Comparison of ENCODE assay signal across 8 cellular contexts in genomic region chr20:52083627-52084232, GRCh38.
DNase-seq lines count a peak whose midpoint lies in the region; ATAC-seq and TF ChIP-seq lines count a peak whose summit lies in the region.

No MANE protein-coding gene starts in this region.

- H3K79me2 ChIP-seq in OCI-LY7 (ENCODE audit: insufficient read depth, low read depth, low read length), result no peaks in the 10 kb centered on the region

- H3K27me3 ChIP-seq in right cardiac atrium (ENCODE audit: control insufficient read depth, insufficient read depth), result no peaks in the 10 kb centered on the region

- no peak overlapping the region for H3K4me3 ChIP-seq in OCI-LY7 (ENCODE audit: low read depth, low read length, poor library complexity, severe bottlenecking)
- no peak overlapping the region for H3K4me3 ChIP-seq in right cardiac atrium (ENCODE audit: low read length)

- POLR2A ChIA-PET in OCI-LY7 (lab: Charles Lee), result no interaction called here

- H3K9me3 ChIP-seq in OCI-LY7 (ENCODE audit: low read length) (peaks cover 17% of the 10 kb centered on the region), right cardiac atrium (ENCODE audit: control insufficient read depth, low read length) (peaks cover 2% of the 10 kb centered on the region)

- TF ChIP-seq CTCF in OCI-LY7 (conservative IDR thresholded peaks at IDR 0.05; ENCODE audit: low read length), result peak; percentile 88

- intact Hi-C loops in OCI-LY7 (cut with micrococcal nuclease; ENCODE audit: unreplicated experiment), result loop anchor here (1.0 to 2.0 kb wide), 2 partner anchors 283 to 444 kb away; no protein-coding TSS in a partner anchor
- intact Hi-C loops in right cardiac atrium (cut with DNase I), result loop anchor here (10.0 kb wide), 2 partner anchors 439 to 449 kb away; no protein-coding TSS in a partner anchor
- intact Hi-C loops in sciatic nerve (cut with DNase I), result loop anchor here (10.0 kb wide), 1 partner anchor 439 kb away; no protein-coding TSS in a partner anchor

- H3K27ac ChIP-seq in OCI-LY7 (ENCODE audit: low read depth, low read length, poor library complexity, severe bottlenecking) (no peak overlapping the region), right cardiac atrium (ENCODE audit: low read length) (no peak overlapping the region)

- no TSS peak for BruUV-seq in OCI-LY7 (replicated peaks; lab: Mats Ljungman, UMichigan)

- CTCF ChIA-PET in OCI-LY7 (lab: Charles Lee; ENCODE audit: unreplicated experiment), result no interaction called here

- H3K9me2 ChIP-seq in OCI-LY7 (ENCODE audit: insufficient read depth, low read length), result no peaks in the 10 kb centered on the region

- peak; percentile 31 to 56 for ATAC-seq in right cardiac atrium
- peak; percentile 73 for ATAC-seq in sciatic nerve
- ATAC-seq in HG03039 (IDR thresholded peaks at IDR 0.05; ENCODE audit: unreplicated experiment), result no peak
- ATAC-seq in GM19328 (IDR thresholded peaks at IDR 0.05; ENCODE audit: unreplicated experiment), result no peak

- DNase-seq in Caki2 (ENCODE audit: low read depth) (peak; percentile 51), HuH-7.5 (ENCODE audit: low spot score) (peak; percentile 75), OCI-LY7 (ENCODE audit: low spot score) (peak; percentile 64), anterior cingulate cortex (lab: John Stamatoyannopoulos, UW) (peak in 45 of 58 donors; percentile 1 to 73 (median 19)), right cardiac atrium (peak in 2 of 3 donors; percentile 39 to 71), sciatic nerve (ENCODE audit: low spot score) (peak; percentile 77)

- no peak overlapping the region for H2AFZ ChIP-seq in OCI-LY7 (ENCODE audit: low read length)

- no peaks in the 10 kb centered on the region for H3K36me3 ChIP-seq in OCI-LY7 (ENCODE audit: insufficient read depth, low read length)

- no peak overlapping the region for H3K4me2 ChIP-seq in OCI-LY7 (ENCODE audit: low read length)

- H3K4me1 ChIP-seq in OCI-LY7 (ENCODE audit: insufficient read depth, low read length, poor library complexity, severe bottlenecking), result no peaks in the 10 kb centered on the region
- H3K4me1 ChIP-seq in right cardiac atrium (ENCODE audit: control insufficient read depth, insufficient read depth, low read length), result no peaks in the 10 kb centered on the region

- in situ Hi-C loops in Caki2 (cut with HindIII; ENCODE audit: low pct_unique_long_range_greater_than_20kb, low sequenced_read_pairs), result no loop called here

- H4K20me1 ChIP-seq in OCI-LY7 (ENCODE audit: insufficient read depth, low read length), result no peaks in the 10 kb centered on the region

- WGBS in right cardiac atrium, result 44% methylated on average over 11 of the region's 11 CpGs

Comparison
In these comparisons a context has a peak if more than half of its experiments do, and no peak if none do; other contexts are left out.
1. DNase-seq: peak in every context shown above with its lines; median percentile 77 in sciatic nerve; 75 in HuH-7.5; 64 in OCI-LY7; 55 in right cardiac atrium; 51 in Caki2; 19 in anterior cingulate cortex.
2. ATAC-seq: peak in right cardiac atrium (2 of 2) and sciatic nerve (single experiment); none in HG03039 (single experiment) and GM19328 (single experiment).